In genomic region chr5:53476531-53477480, GRCh38 we compare ENCODE assay signal across 1 cellular context.
TF ChIP-seq lines count a peak whose summit lies in the region.

No MANE protein-coding gene starts in this region.

TF ChIP-seq in HepG2, 621 proteins besides CTCF, POLR2A, EP300 and RAD21 (continued from another document and continues in another):
- TF ChIP-seq ZBTB14 (CRISPR knock-in tag; IDR thresholded peaks at IDR 0.05) (peak; percentile 47; the same call in 1 of the 2 replicates), E2F2 (CRISPR knock-in tag; IDR thresholded peaks at IDR 0.05; ENCODE audit: borderline replicate concordance) (no peak), IKZF1 (IDR thresholded peaks at IDR 0.05) (no peak), ATRX (CRISPR knock-in tag; IDR thresholded peaks at IDR 0.05; ENCODE audit: borderline replicate concordance) (no peak), ZBTB21 (CRISPR knock-in tag; IDR thresholded peaks at IDR 0.05) (peak; percentile 68), ZNF180 (CRISPR knock-in tag; IDR thresholded peaks at IDR 0.05; ENCODE audit: borderline replicate concordance, low read depth) (no peak), HOXA9 (CRISPR knock-in tag; IDR thresholded peaks at IDR 0.05; ENCODE audit: borderline replicate concordance) (no peak), BHLHE40 (IDR thresholded peaks at IDR 0.05; ENCODE audit: low read length) (no peak; the same call in 1 of the 2 replicates), ZNF234 (CRISPR knock-in tag; conservative IDR thresholded peaks at IDR 0.05) (no peak; the same call in 1 of the 2 replicates), AHDC1 (CRISPR knock-in tag; IDR thresholded peaks at IDR 0.05; ENCODE audit: borderline replicate concordance) (peak; percentile 100), U2AF1 (optimal IDR thresholded peaks at IDR 0.05; ENCODE audit: low read depth, low read length) (no peak), ZNF782 (CRISPR knock-in tag; IDR thresholded peaks at IDR 0.05; ENCODE audit: borderline replicate concordance) (peak; percentile 36; the same call in 1 of the 2 replicates), KLF15 (CRISPR knock-in tag; IDR thresholded peaks at IDR 0.05; ENCODE audit: borderline replicate concordance) (no peak), ZNF891 (CRISPR knock-in tag; IDR thresholded peaks at IDR 0.05) (no peak), ZNF567 (CRISPR knock-in tag; IDR thresholded peaks at IDR 0.05; ENCODE audit: borderline replicate concordance) (peak; percentile 97), GPBP1L1 (CRISPR knock-in tag; IDR thresholded peaks at IDR 0.05) (no peak), DNMT3B (CRISPR knock-in tag; conservative IDR thresholded peaks at IDR 0.05) (peak; percentile 80; the same call in 1 of the 2 replicates), ZNF501 (CRISPR knock-in tag; IDR thresholded peaks at IDR 0.05) (peak; percentile 68), ARID4A (CRISPR knock-in tag; IDR thresholded peaks at IDR 0.05; ENCODE audit: borderline replicate concordance) (peak; percentile 79; the same call in 1 of the 2 replicates), ZFP37 (CRISPR knock-in tag; IDR thresholded peaks at IDR 0.05; ENCODE audit: borderline replicate concordance) (peak; percentile 85; the same call in 1 of the 2 replicates), ZFP36L1 (CRISPR knock-in tag; IDR thresholded peaks at IDR 0.05) (peak; percentile 79; the same call in 1 of the 2 replicates), ZNF136 (CRISPR knock-in tag; IDR thresholded peaks at IDR 0.05; ENCODE audit: low read depth) (peak; percentile 77; the same call in 1 of the 2 replicates), ZBTB39 (CRISPR knock-in tag; IDR thresholded peaks at IDR 0.05) (peak; percentile 97), NFRKB (IDR thresholded peaks at IDR 0.05) (no peak), MXD3 (CRISPR knock-in tag; IDR thresholded peaks at IDR 0.05) (peak; percentile 59; the same call in 1 of the 2 replicates), ARNT2 (CRISPR knock-in tag; IDR thresholded peaks at IDR 0.05; ENCODE audit: low read depth) (no peak), HINFP (CRISPR knock-in tag; IDR thresholded peaks at IDR 0.05; ENCODE audit: low read depth) (peak; percentile 72; the same call in 1 of the 2 replicates), AHR (CRISPR knock-in tag; IDR thresholded peaks at IDR 0.05) (peak; percentile 75; the same call in 1 of the 2 replicates), BCL6 (CRISPR knock-in tag; IDR thresholded peaks at IDR 0.05) (peak; percentile 99), ZNF260 (CRISPR knock-in tag; IDR thresholded peaks at IDR 0.05; ENCODE audit: borderline replicate concordance, low read depth) (no peak), ZNF672 (CRISPR knock-in tag; IDR thresholded peaks at IDR 0.05) (no peak), ZNF34 (CRISPR knock-in tag; IDR thresholded peaks at IDR 0.05; ENCODE audit: borderline replicate concordance) (no peak), ZUFSP (CRISPR knock-in tag; IDR thresholded peaks at IDR 0.05; ENCODE audit: borderline replicate concordance) (no peak), TMF1 (CRISPR knock-in tag; IDR thresholded peaks at IDR 0.05; ENCODE audit: low read depth) (peak; percentile 77; the same call in 1 of the 2 replicates), ZNF124 (CRISPR knock-in tag; IDR thresholded peaks at IDR 0.05) (peak; percentile 95), PCBP1 (IDR thresholded peaks at IDR 0.05; ENCODE audit: borderline replicate concordance, low read depth, low read length) (no peak), ZMAT5 (CRISPR knock-in tag; IDR thresholded peaks at IDR 0.05; ENCODE audit: borderline replicate concordance, low read depth) (no peak), SAP130 (CRISPR knock-in tag; IDR thresholded peaks at IDR 0.05; ENCODE audit: low read depth) (peak; percentile 97), ZNF552 (CRISPR knock-in tag; IDR thresholded peaks at IDR 0.05; ENCODE audit: borderline replicate concordance) (no peak), ZNF776 (CRISPR knock-in tag; IDR thresholded peaks at IDR 0.05) (no peak), ONECUT2 (CRISPR knock-in tag; IDR thresholded peaks at IDR 0.05) (peak; percentile 100)
